In the genomic region with DNA sequence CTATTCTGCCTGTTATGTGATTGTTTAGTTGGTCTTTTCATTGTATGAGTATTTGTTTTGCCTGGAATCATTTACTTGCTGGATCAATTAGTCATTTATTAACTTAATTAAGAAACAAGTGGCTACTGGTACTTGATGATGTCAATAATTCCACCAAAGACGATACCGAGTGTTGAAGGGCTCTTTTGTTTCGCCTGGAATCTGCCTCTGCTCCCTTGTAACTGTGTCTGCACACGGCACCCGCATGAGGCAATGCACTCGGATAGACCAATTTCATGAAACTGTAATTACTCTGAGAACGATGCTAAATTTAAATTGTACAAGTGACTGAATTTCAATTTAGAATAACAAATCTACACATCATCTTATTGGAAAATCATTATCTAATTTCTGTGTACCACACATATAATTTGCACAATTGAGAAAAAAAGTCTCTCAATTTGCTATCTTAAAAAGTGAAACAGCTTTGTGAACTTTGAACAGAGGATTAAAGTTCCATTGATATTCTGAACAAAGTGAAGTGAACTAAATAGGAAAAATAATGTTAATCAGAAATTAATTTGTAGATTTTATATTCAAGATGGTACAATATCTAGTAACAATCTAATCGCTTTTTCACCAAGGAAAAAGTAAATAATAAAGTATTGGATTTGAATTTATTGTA, we compare ENCODE assay signal across 23 cellular contexts.
"Had no signal": no experiment of that assay in that cellular context is flagged by ENCODE, and none has a peak within 500 bp of the region (broad histone marks: within the 10 kb centered on the region; RNA-seq: fewer than 3 reads in every experiment).

No MANE protein-coding gene starts in this region.

- ATAC-seq: effector memory CD8-positive, alpha-beta T cell; heart left ventricle; left lung; mucosa of descending colon; stimulated activated naive B cell treated with anti-CD40 and anti-IgM and Interleukin-4, amounts not matched to agents 10 μg/mL and 1 μg/mL and 100 μg/mL, for 72 hours had no signal

- H3K27me3 ChIP-seq: cardiac muscle cell, colonic mucosa, heart left ventricle, left lung, stomach, suprapubic skin, tibial artery had no signal

- FAIRE-seq: endothelial cell of umbilical vein had no signal

- H3K4me1 ChIP-seq: colonic mucosa, heart left ventricle, left lung, prostate gland, stomach, suprapubic skin, tibial artery had no signal

- DNase-seq: activated CD4-positive, alpha-beta T cell treated with anti-CD3 and anti-CD28 coated beads for 4 hours; activated CD4-positive, alpha-beta T cell treated with anti-CD3 and anti-CD28 coated beads, Interleukin-2, amount 50 U/mL, for 4 hours; activated CD4-positive, CD25-positive, alpha-beta regulatory T cell; activated CD8-positive, alpha-beta memory T cell treated with anti-CD3 and anti-CD28 coated beads for 24 hours; activated effector memory CD4-positive, alpha-beta T cell treated with Interleukin-2 at 50 U/mL for 16 hours; activated naive CD4-positive, alpha-beta T cell treated with Interleukin-2 at 50 U/mL for 16 hours; aorta; cerebellar nuclear complex; colonic mucosa; effector memory CD8-positive, alpha-beta T cell; heart left ventricle; kidney glomerular epithelial cell; left lung; mucosa of descending colon; stimulated activated CD4-positive, alpha-beta T cell treated with anti-CD3 and anti-CD28 coated beads, Interleukin-15, amount 100 ng/mL, for 24 hours; stimulated activated CD4-positive, alpha-beta T cell treated with anti-CD3 and anti-CD28 coated beads, Interleukin-2, amount 100 ng/mL, for 24 hours; stimulated activated naive B cell treated with anti-CD40 and anti-IgM and Interleukin-4, amounts not matched to agents 10 μg/mL and 1 μg/mL and 100 μg/mL, for 72 hours; stomach; tibial artery had no signal

- H3K4me3 ChIP-seq: cardiac muscle cell, colonic mucosa, heart left ventricle, left lung, mucosa of descending colon, prostate gland, stomach, suprapubic skin, tibial artery had no signal

- H3K9me3 ChIP-seq: colonic mucosa, mucosa of descending colon, prostate gland, suprapubic skin had no signal

- H3K27ac ChIP-seq: cardiac muscle cell, colonic mucosa, heart left ventricle, left lung, prostate gland, stomach, suprapubic skin, tibial artery had no signal

- H3K36me3 ChIP-seq: cardiac muscle cell, colonic mucosa, heart left ventricle, left lung, prostate gland, stomach, suprapubic skin, tibial artery had no signal
